13 cellular contexts compared by ENCODE assay signal in genomic region chr16:82700541-82701240, GRCh38.
DNase-seq lines count a peak whose midpoint lies in the region; ATAC-seq, FAIRE-seq and TF ChIP-seq lines count a peak whose summit lies in the region.
"Had no signal": no experiment of that assay in that cellular context is flagged by ENCODE, and none has a peak within 500 bp of the region (broad histone marks: within the 10 kb centered on the region; RNA-seq: fewer than 3 reads in every experiment).

No MANE protein-coding gene starts in this region.

- peaks cover 16% of the 10 kb centered on the region for H3K4me1 Mint-ChIP-seq in endodermal cell

- H3K4me3 ChIP-seq in right lobe of liver = no peak overlapping the region
- no peak overlapping the region for H3K4me3 ChIP-seq in HepG2 (replicated peaks in 1 of 3; ENCODE audit: insufficient read depth in 1 of 3, low read depth in 2 of 3, low read length in 3 of 3)
- no peak overlapping the region for H3K4me3 ChIP-seq in endodermal cell (ENCODE audit: low read length)
- H3K4me3 ChIP-seq: upper lobe of right lung had no signal

- H3K4me1 ChIP-seq in right lobe of liver (no peaks in the 10 kb centered on the region), HepG2 (ENCODE audit: insufficient read depth, low read length) (no peaks in the 10 kb centered on the region), endodermal cell (ENCODE audit: control insufficient read depth, insufficient read depth, low read length) (no peaks in the 10 kb centered on the region)

- H3K27ac ChIP-seq in right lobe of liver (no peak overlapping the region), HepG2 (ENCODE audit: extremely low read length, insufficient read depth, low read length) (no peak overlapping the region), endodermal cell (ENCODE audit: low read depth, low read length) (no peak overlapping the region)
- H3K27ac ChIP-seq: upper lobe of right lung had no signal

- TF ChIP-seq EP300 in HepG2 (IDR thresholded peaks at IDR 0.05; ENCODE audit: low read depth in 2 of 2, low read length in 2 of 2) (no peak), HepG2 (CRISPR knock-in tag; IDR thresholded peaks at IDR 0.05; ENCODE audit: borderline replicate concordance) (no peak)

- H2AFZ ChIP-seq in HepG2 (ENCODE audit: low read length) = no peak overlapping the region

- BruUV-seq in HepG2 (replicated peaks; lab: Mats Ljungman, UMichigan) = no TSS peak

- no peak for TF ChIP-seq RAD21 in HepG2 (CRISPR knock-in tag; IDR thresholded peaks at IDR 0.05)

- no peak for FAIRE-seq in HepG2 (lab: Jason Lieb, UNC)

- in situ Hi-C loops in HepG2 (cut with HindIII; ENCODE audit: extremely low pct_ligation_motif_present, low pct_unique_long_range_greater_than_20kb) = no loop called here

- no peaks in the 10 kb centered on the region for H3K27me3 ChIP-seq in right lobe of liver
- H3K27me3 ChIP-seq in HepG2 (ENCODE audit: control insufficient read depth in 1 of 2, insufficient read depth in 2 of 2, low read length in 2 of 2) = no peaks in the 10 kb centered on the region; a peak in 1 of 5 replicates
- no peaks in the 10 kb centered on the region for H3K27me3 ChIP-seq in endodermal cell (ENCODE audit: control insufficient read depth, insufficient read depth, low read length, poor library complexity, severe bottlenecking)
- H3K27me3 ChIP-seq: upper lobe of right lung had no signal

- H3K4me3 Mint-ChIP-seq in endodermal cell = no peak overlapping the region

- H3K36me3 ChIP-seq in right lobe of liver = no peaks in the 10 kb centered on the region
- no peaks in the 10 kb centered on the region for H3K36me3 ChIP-seq in HepG2 (replicated peaks in 1 of 2; ENCODE audit: control insufficient read depth in 1 of 2, insufficient read depth in 2 of 2, low read length in 2 of 2)
- no peaks in the 10 kb centered on the region for H3K36me3 ChIP-seq in endodermal cell (ENCODE audit: control insufficient read depth, insufficient read depth, low read length)
- H3K36me3 ChIP-seq: upper lobe of right lung had no signal

- no peak overlapping the region for H3K4me2 ChIP-seq in HepG2 (ENCODE audit: low read depth, low read length)

- POLR2A ChIA-PET in HepG2 (lab: Yijun Ruan, JAX) = no interaction called here

- H3K79me2 ChIP-seq in HepG2 (ENCODE audit: insufficient read depth, low read length) = no peaks in the 10 kb centered on the region

- no peak for TF ChIP-seq POLR2A in right lobe of liver (IDR thresholded peaks at IDR 0.05)
- TF ChIP-seq POLR2A in HepG2 (IDR thresholded peaks at IDR 0.05; ENCODE audit: insufficient read depth in 1 of 2, low read depth in 2 of 2, low read length in 2 of 2) = no peak

- no peak overlapping the region for H3K27ac Mint-ChIP-seq in endodermal cell
- H3K27ac Mint-ChIP-seq: progenitor cell of endocrine pancreas had no signal

- no peaks in the 10 kb centered on the region for H4K20me1 ChIP-seq in HepG2 (ENCODE audit: insufficient read depth, low read length)

- ATAC-seq in right lobe of liver (peak; percentile 33 to 73 (median 58)), HepG2 (no peak), Right ventricle myocardium superior (ENCODE audit: poor library complexity) (peak; percentile 8), HG03280 (IDR thresholded peaks at IDR 0.05; ENCODE audit: unreplicated experiment) (no peak)
- ATAC-seq: upper lobe of right lung had no signal

- H3K9me3 ChIP-seq in right lobe of liver (no peaks in the 10 kb centered on the region), HepG2 (ENCODE audit: low read length) (no peaks in the 10 kb centered on the region), endodermal cell (ENCODE audit: control insufficient read depth, low read length) (no peaks in the 10 kb centered on the region)
- H3K9me3 ChIP-seq: upper lobe of right lung had no signal

- H3K9me3 Mint-ChIP-seq in endodermal cell = no peaks in the 10 kb centered on the region

- CTCF ChIA-PET in HepG2 (lab: Yijun Ruan, JAX; ENCODE audit: low intra/inter-chr PET ratio, low total read pairs) = no interaction called here

- intact Hi-C loops in right lobe of liver (cut with DNase I) = no loop called here
- intact Hi-C loops in HepG2 (cut with micrococcal nuclease; ENCODE audit: unreplicated experiment) = no loop called here
- intact Hi-C loops in Right ventricle myocardium superior (cut with DNase I) = no loop called here

- no peak for DNase-seq in right lobe of liver
- DNase-seq in HepG2 (ENCODE audit: low spot score) = no peak
- peak; percentile 47 for DNase-seq in SW480 (ENCODE audit: low spot score)
- no peak for DNase-seq in Right ventricle myocardium superior
- DNase-seq in pons (ENCODE audit: low spot score) = no peak
- no peak for DNase-seq in endodermal cell
- no peak for DNase-seq in RPMI8226
- DNase-seq: activated CD8-positive, alpha-beta memory T cell treated with anti-CD3 and anti-CD28 coated beads for 24 hours; NCI-H2081; SHP77; upper lobe of right lung had no signal

- no peaks in the 10 kb centered on the region for H3K27me3 Mint-ChIP-seq in endodermal cell (ENCODE audit: insufficient read depth)

- TF ChIP-seq CTCF in right lobe of liver (IDR thresholded peaks at IDR 0.05) = no peak
- no peak for TF ChIP-seq CTCF in HepG2 (CRISPR knock-in tag; IDR thresholded peaks at IDR 0.05)
- no peak for TF ChIP-seq CTCF in endodermal cell (conservative IDR thresholded peaks at IDR 0.05)

- WGBS in right lobe of liver (ENCODE audit: insufficient coverage, low coverage, low lambda C conversion rate, missing lambda C conversion rate) = 24% methylated on average over 5 of the region's 5 CpGs
- 19% methylated on average over 5 of the region's 5 CpGs for WGBS in HepG2 (ENCODE audit: low lambda C conversion rate)
- WGBS in endodermal cell (ENCODE audit: insufficient coverage in 1 of 2, insufficient read length in 1 of 2), 2 experiments = 86% methylated on average over 4 of the region's 5 CpGs; no CpG with 5 or more reads in 1 of the 2 experiments

- no peaks in the 10 kb centered on the region for H3K36me3 Mint-ChIP-seq in endodermal cell (ENCODE audit: low read depth)

- no peak overlapping the region for H3K9ac ChIP-seq in HepG2 (ENCODE audit: insufficient read depth, low read depth, low read length)
- H3K9ac ChIP-seq in endodermal cell (ENCODE audit: extremely low read depth, low read length, poor library complexity, severe bottlenecking) = no peak overlapping the region

TF ChIP-seq in HepG2, 621 proteins besides CTCF, POLR2A, EP300 and RAD21 (continues in another document):
- no peak for TF ChIP-seq SOX5 (CRISPR knock-in tag; IDR thresholded peaks at IDR 0.05; ENCODE audit: borderline replicate concordance)
- no peak for TF ChIP-seq ZNF451 (CRISPR knock-in tag; IDR thresholded peaks at IDR 0.05)
- no peak for TF ChIP-seq ZNF251 (CRISPR knock-in tag; IDR thresholded peaks at IDR 0.05)
- no peak for TF ChIP-seq ZNF639 (CRISPR knock-in tag; conservative IDR thresholded peaks at IDR 0.05)
- TF ChIP-seq ZNF550 (CRISPR knock-in tag; IDR thresholded peaks at IDR 0.05; ENCODE audit: borderline replicate concordance) = no peak
- TF ChIP-seq ZNF205 (CRISPR knock-in tag; IDR thresholded peaks at IDR 0.05) = no peak
- TF ChIP-seq ZNF879 (CRISPR knock-in tag; IDR thresholded peaks at IDR 0.05) = no peak
- no peak for TF ChIP-seq HMG20A (CRISPR knock-in tag; IDR thresholded peaks at IDR 0.05; ENCODE audit: borderline replicate concordance)
- TF ChIP-seq EZH2 (conservative IDR thresholded peaks at IDR 0.05; ENCODE audit: low read depth, low read length) = no peak

Comparison
In these comparisons a context has a peak if more than half of its experiments do, and no peak if none do; other contexts are left out.
1. ATAC-seq: peak in right lobe of liver (4 of 4) and Right ventricle myocardium superior (single experiment); none in HepG2 (single experiment) and HG03280 (single experiment).